ENCODE assay signal across 14 cellular contexts in the genomic region with DNA sequence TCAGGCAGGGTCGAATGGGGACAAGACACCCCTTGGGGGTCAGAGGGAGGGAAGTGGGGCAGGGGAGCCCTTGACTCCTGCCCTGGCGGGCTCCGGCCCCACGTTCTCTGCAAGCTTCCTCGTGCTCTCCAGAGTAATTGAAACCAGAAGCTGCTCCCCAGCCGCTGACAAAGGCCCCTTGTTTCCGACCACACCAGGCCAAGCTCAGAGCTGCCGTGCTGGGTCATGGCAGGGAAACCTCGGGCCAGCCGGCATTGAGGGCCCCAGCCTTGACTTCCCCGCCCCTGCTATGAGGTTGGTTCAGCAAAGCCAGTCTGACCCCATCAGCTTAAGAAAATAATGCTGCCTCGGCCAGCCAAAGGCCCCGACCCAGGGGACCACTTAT. TPM values are rescaled to one million over a fixed set of nuclear protein-coding genes. Genes with fewer than 3 reads are reported as not detected.
DNase-seq lines count a peak whose midpoint lies in the region; ATAC-seq and TF ChIP-seq lines count a peak whose summit lies in the region.
"Had no signal": no experiment of that assay in that cellular context is flagged by ENCODE, and none has a peak within 500 bp of the region (broad histone marks: within the 10 kb centered on the region; RNA-seq: fewer than 3 reads in every experiment).

No MANE protein-coding gene starts in this region.

- H3K9ac ChIP-seq in HUES64 (ENCODE audit: low read depth, low read length) (no peak overlapping the region), endodermal cell (ENCODE audit: extremely low read depth, low read length, poor library complexity, severe bottlenecking) (no peak overlapping the region), liver (ENCODE audit: low read depth in 1 of 2, low read length in 2 of 2) (no peak overlapping the region), skeletal muscle satellite cell (ENCODE audit: low read depth, low read length) (peak overlapping the region; percentile 77), GM23248 (no peak overlapping the region)

- no peak overlapping the region for H3K4me3 ChIP-seq in HUES64 (ENCODE audit: low read length)
- no peak overlapping the region for H3K4me3 ChIP-seq in endodermal cell (ENCODE audit: low read length)
- no peak overlapping the region for H3K4me3 ChIP-seq in liver (ENCODE audit: low read depth in 1 of 3, low read length in 3 of 3)
- no peak overlapping the region for H3K4me3 ChIP-seq in skeletal muscle satellite cell (ENCODE audit: low read length)
- H3K4me3 ChIP-seq in GM23248 = no peak overlapping the region

- H3K27me3 ChIP-seq in HUES64 (ENCODE audit: insufficient read depth, low read length) (no peaks in the 10 kb centered on the region), endodermal cell (ENCODE audit: control insufficient read depth, insufficient read depth, low read length, poor library complexity, severe bottlenecking) (no peaks in the 10 kb centered on the region), liver (ENCODE audit: control insufficient read depth in 4 of 4, insufficient read depth in 4 of 4, low read length in 3 of 4) (no peaks in the 10 kb centered on the region), skeletal muscle satellite cell (ENCODE audit: control insufficient read depth, insufficient read depth, low read length) (no peaks in the 10 kb centered on the region), GM23248 (replicated peaks; ENCODE audit: insufficient read depth) (no peaks in the 10 kb centered on the region)

- H4K20me1 ChIP-seq in GM23248 (ENCODE audit: insufficient read depth) = no peaks in the 10 kb centered on the region

- no peak overlapping the region for H2AFZ ChIP-seq in GM23248

- H3K4me1 ChIP-seq in HUES64 (ENCODE audit: insufficient read depth, low read length) (0 out of 2 replicates have a peak, but pooled peaks cover 5% of the 10 kb centered on the region), endodermal cell (ENCODE audit: control insufficient read depth, insufficient read depth, low read length) (no peaks in the 10 kb centered on the region), liver (ENCODE audit: control insufficient read depth in 4 of 4, insufficient read depth in 4 of 4, low read length in 3 of 4) (no peaks in the 10 kb centered on the region), skeletal muscle satellite cell (ENCODE audit: control insufficient read depth, insufficient read depth, low read length) (peaks cover 17% of the 10 kb centered on the region), GM23248 (ENCODE audit: insufficient read depth) (no peaks in the 10 kb centered on the region)

- WGBS in HUES64 = 94% methylated on average over 13 of the region's 13 CpGs
- WGBS in endodermal cell (ENCODE audit: insufficient coverage in 1 of 2, insufficient read length in 1 of 2), 2 experiments = 89 to 93% methylated on average over 8 to 13 of the region's 13 CpGs
- 81% methylated on average over 13 of the region's 13 CpGs for WGBS in liver
- WGBS in GM23248 (ENCODE audit: low coverage in 1 of 2, low lambda C conversion rate in 2 of 2, missing lambda C conversion rate in 2 of 2), 2 experiments = 57 to 60% methylated on average over 12 to 13 of the region's 13 CpGs

- peak overlapping the region; percentile 42 for H3K4me2 ChIP-seq in skeletal muscle satellite cell (ENCODE audit: low read length)
- H3K4me2 ChIP-seq in GM23248 (ENCODE audit: unreplicated experiment) = no peak overlapping the region

- H3K79me2 ChIP-seq in GM23248 (ENCODE audit: insufficient read depth) = no peaks in the 10 kb centered on the region

- TF ChIP-seq RAD21 in liver (IDR thresholded peaks at IDR 0.05) = no peak

- H3K27me3 Mint-ChIP-seq in endodermal cell (ENCODE audit: insufficient read depth) = no peaks in the 10 kb centered on the region
- no peaks in the 10 kb centered on the region for H3K27me3 Mint-ChIP-seq in stimulated activated memory B cell treated with anti-CD40 and anti-IgM and Interleukin-4, amounts not matched to agents 10 μg/mL and 1 μg/mL and 100 μg/mL, for 72 hours
- H3K27me3 Mint-ChIP-seq: CD4-positive, alpha-beta memory T cell; naive thymus-derived CD4-positive, alpha-beta T cell; T-cell had no signal

- no peak overlapping the region for H3K4me3 Mint-ChIP-seq in endodermal cell
- no peak overlapping the region for H3K4me3 Mint-ChIP-seq in stimulated activated memory B cell treated with anti-CD40 and anti-IgM and Interleukin-4, amounts not matched to agents 10 μg/mL and 1 μg/mL and 100 μg/mL, for 72 hours
- H3K4me3 Mint-ChIP-seq: CD4-positive, alpha-beta memory T cell; HFFc6; naive thymus-derived CD4-positive, alpha-beta T cell; T-cell had no signal

- H3K27ac ChIP-seq in HUES64 (ENCODE audit: low read depth, low read length) (peak overlapping the region; percentile 30; the same call in 1 of the 2 replicates), endodermal cell (ENCODE audit: low read depth, low read length) (peak overlapping the region; percentile 84), liver (ENCODE audit: low read depth in 1 of 2, low read length in 2 of 2) (peak overlapping the region; percentile 38 to 58), GM23248 (no peak overlapping the region)

- H3F3A ChIP-seq in GM23248 (ENCODE audit: insufficient read depth) = no peaks in the 10 kb centered on the region

- H3K27ac Mint-ChIP-seq in endodermal cell = no peak overlapping the region
- H3K27ac Mint-ChIP-seq in stimulated activated memory B cell treated with anti-CD40 and anti-IgM and Interleukin-4, amounts not matched to agents 10 μg/mL and 1 μg/mL and 100 μg/mL, for 72 hours = no peak overlapping the region
- H3K27ac Mint-ChIP-seq: CD4-positive, alpha-beta memory T cell; HFFc6; naive thymus-derived CD4-positive, alpha-beta T cell; T-cell had no signal

- H3K9me3 ChIP-seq in HUES64 (ENCODE audit: insufficient read depth, low read depth, low read length) = no peaks in the 10 kb centered on the region
- H3K9me3 ChIP-seq in endodermal cell (ENCODE audit: control insufficient read depth, low read length) = no peaks in the 10 kb centered on the region
- H3K9me3 ChIP-seq in liver (ENCODE audit: control insufficient read depth in 4 of 4, low read length in 3 of 4) = no peaks in the 10 kb centered on the region
- no peaks in the 10 kb centered on the region for H3K9me3 ChIP-seq in skeletal muscle satellite cell (replicated peaks; ENCODE audit: low read length)
- H3K9me3 ChIP-seq in GM23248 (ENCODE audit: low read depth) = no peaks in the 10 kb centered on the region

- peaks cover 4% of the 10 kb centered on the region; the same call in 1 of the 2 replicates for H3K36me3 ChIP-seq in HUES64 (ENCODE audit: insufficient read depth, low read length)
- H3K36me3 ChIP-seq in endodermal cell (ENCODE audit: control insufficient read depth, insufficient read depth, low read length) = peaks cover 11% of the 10 kb centered on the region
- no peaks in the 10 kb centered on the region for H3K36me3 ChIP-seq in liver (ENCODE audit: control insufficient read depth in 4 of 4, insufficient read depth in 3 of 4, low read depth in 1 of 4, low read length in 3 of 4)
- H3K36me3 ChIP-seq in skeletal muscle satellite cell (ENCODE audit: insufficient read depth, low read length) = peaks cover 17% of the 10 kb centered on the region
- H3K36me3 ChIP-seq in GM23248 (ENCODE audit: low read depth) = no peaks in the 10 kb centered on the region

- H3K9me3 Mint-ChIP-seq in endodermal cell = no peaks in the 10 kb centered on the region
- H3K9me3 Mint-ChIP-seq in stimulated activated memory B cell treated with anti-CD40 and anti-IgM and Interleukin-4, amounts not matched to agents 10 μg/mL and 1 μg/mL and 100 μg/mL, for 72 hours = peaks cover 6% of the 10 kb centered on the region
- H3K9me3 Mint-ChIP-seq: CD4-positive, alpha-beta memory T cell; naive thymus-derived CD4-positive, alpha-beta T cell; T-cell had no signal

- no peak for ATAC-seq in stimulated activated memory B cell treated with anti-CD40 and anti-IgM and Interleukin-4, amounts not matched to agents 10 μg/mL and 1 μg/mL and 100 μg/mL, for 72 hours
- no peak for ATAC-seq in HG03442 (IDR thresholded peaks at IDR 0.05; ENCODE audit: unreplicated experiment)
- ATAC-seq: T-cell had no signal

- no peaks in the 10 kb centered on the region for H3K4me1 Mint-ChIP-seq in endodermal cell
- H3K4me1 Mint-ChIP-seq in stimulated activated memory B cell treated with anti-CD40 and anti-IgM and Interleukin-4, amounts not matched to agents 10 μg/mL and 1 μg/mL and 100 μg/mL, for 72 hours = no peaks in the 10 kb centered on the region

- in situ Hi-C loops in GM23248 (cut with MboI) = no loop called here

- DNase-seq in endodermal cell (no peak), GM23248 (no peak), T-helper 9 cell (no peak)
- DNase-seq: amniotic stem cell; CD4-positive, alpha-beta memory T cell; HFFc6; stimulated activated CD4-positive, alpha-beta T cell treated with anti-CD3 and anti-CD28 coated beads, Interleukin-4, amount 100 ng/mL, for 1 hour had no signal

- H3K36me3 Mint-ChIP-seq in endodermal cell (ENCODE audit: low read depth) = peaks cover 21% of the 10 kb centered on the region
- H3K36me3 Mint-ChIP-seq in stimulated activated memory B cell treated with anti-CD40 and anti-IgM and Interleukin-4, amounts not matched to agents 10 μg/mL and 1 μg/mL and 100 μg/mL, for 72 hours = peaks cover 30% of the 10 kb centered on the region

- no peaks in the 10 kb centered on the region for H3K9me2 ChIP-seq in GM23248 (ENCODE audit: insufficient read depth)

- TF ChIP-seq CTCF in endodermal cell (conservative IDR thresholded peaks at IDR 0.05) = no peak
- no peak for TF ChIP-seq CTCF in liver (IDR thresholded peaks at IDR 0.05; ENCODE audit: low read depth, low read length, missing input control)

TF ChIP-seq in liver, 16 proteins besides CTCF, POLR2A, EP300 and RAD21:
- TF ChIP-seq NR2F2 (IDR thresholded peaks at IDR 0.05) (no peak), SP1 (IDR thresholded peaks at IDR 0.05) (no peak), JUND (IDR thresholded peaks at IDR 0.05) (no peak), EGR1 (IDR thresholded peaks at IDR 0.05; ENCODE audit: low read depth in 2 of 2) (no peak), HNF4G (IDR thresholded peaks at IDR 0.05) (no peak)

RNA-seq across cellular contexts. Expression of gene TIMM22, which starts 43.3 kb away (rescaled TPM):
- 15.2 TPM for polyA plus RNA-seq in HUES64 (2013, experiment 1 of 2)
- 15.0 TPM for polyA plus RNA-seq in HUES64 (2013, experiment 2 of 2)
- total RNA-seq in endodermal cell (10 to 100 TPM; 13.6 to 14.6 TPM), liver (1 to 10 TPM; 4.4 to 5.0 TPM)
- polyA plus RNA-seq in endodermal cell (2013, experiment 1 of 2) = 13.7 TPM
- polyA plus RNA-seq in endodermal cell (2013, experiment 2 of 2) = 11.9 TPM
- polyA plus RNA-seq in liver (1 to 10 TPM; 4.4 to 4.7 TPM), GM23248 (2016; fragmentation: Nextera tagmentation; extraction: Ambion mirVana) (26.1 and 26.7 TPM in 2 replicates)
- total RNA-seq in skeletal muscle satellite cell (2012; rRNA removed) = 17.2 and 17.5 TPM in 2 replicates
- 19.2 and 23.0 TPM in 2 replicates for total RNA-seq in GM23248 (2014; rRNA removed; shearing (Covaris generic))
